9 cellular contexts compared by ENCODE assay signal in genomic region chr2:42906557-42907380, GRCh38.
DNase-seq lines count a peak whose midpoint lies in the region; ATAC-seq and TF ChIP-seq lines count a peak whose summit lies in the region.
"Had no signal": no experiment of that assay in that cellular context is flagged by ENCODE, and none has a peak within 500 bp of the region (broad histone marks: within the 10 kb centered on the region; RNA-seq: fewer than 3 reads in every experiment).

No MANE protein-coding gene starts in this region.

- ATAC-seq in lower lobe of right lung, result peak; percentile 54 to 64
- ATAC-seq in upper lobe of left lung (ENCODE audit: low FRiP score in 2 of 2), result peak; percentile 56 to 88
- ATAC-seq in natural killer cell treated with Interleukin-12 subunit alpha and Interleukin-12 subunit beta and Interleukin-15 and Interleukin-18, amount 100 ng/mL, for 72 hours, result no peak

- WGBS in upper lobe of left lung, 2 donors, result 27 to 28% methylated on average over 12 to 15 of the region's 15 CpGs

- no peaks in the 10 kb centered on the region for H3K36me3 ChIP-seq in lower lobe of right lung
- H3K36me3 ChIP-seq in upper lobe of left lung, result no peaks in the 10 kb centered on the region

- H3K27me3 Mint-ChIP-seq in chondrocyte (ENCODE audit: low read depth), result no peaks in the 10 kb centered on the region
- H3K27me3 Mint-ChIP-seq in natural killer cell treated with Interleukin-12 subunit alpha and Interleukin-12 subunit beta and Interleukin-15 and Interleukin-18, amount 100 ng/mL, for 72 hours, result peaks cover 5 to 9% of the 10 kb centered on the region in 2 donors

- peaks cover 29% of the 10 kb centered on the region for H3K27me3 ChIP-seq in lower lobe of right lung (ENCODE audit: low read depth)
- peaks cover 0 to 6% (median 0%) of the 10 kb centered on the region in 4 donors for H3K27me3 ChIP-seq in upper lobe of left lung

- no peaks in the 10 kb centered on the region for H3K9me3 Mint-ChIP-seq in chondrocyte (ENCODE audit: low read depth)
- H3K9me3 Mint-ChIP-seq in natural killer cell treated with Interleukin-12 subunit alpha and Interleukin-12 subunit beta and Interleukin-15 and Interleukin-18, amount 100 ng/mL, for 72 hours, result no peaks in the 10 kb centered on the region

- H3K4me1 Mint-ChIP-seq in chondrocyte (ENCODE audit: low read depth), result peaks cover 53% of the 10 kb centered on the region
- peaks cover 0 to 5% of the 10 kb centered on the region in 2 donors for H3K4me1 Mint-ChIP-seq in natural killer cell treated with Interleukin-12 subunit alpha and Interleukin-12 subunit beta and Interleukin-15 and Interleukin-18, amount 100 ng/mL, for 72 hours (ENCODE audit: low read depth in 2 of 2)

- H3K9me3 ChIP-seq in lower lobe of right lung, result no peaks in the 10 kb centered on the region
- no peaks in the 10 kb centered on the region for H3K9me3 ChIP-seq in upper lobe of left lung

- H3K4me3 Mint-ChIP-seq in chondrocyte (ENCODE audit: unreplicated experiment), result peak overlapping the region; percentile 33
- H3K4me3 Mint-ChIP-seq in natural killer cell treated with Interleukin-12 subunit alpha and Interleukin-12 subunit beta and Interleukin-15 and Interleukin-18, amount 100 ng/mL, for 72 hours, result no peak overlapping the region

- intact Hi-C loops in lower lobe of right lung (cut with DNase I), result no loop called here

- DNase-seq in AG10803 (ENCODE audit: low read depth) (peak; percentile 84), NCI-H128 (lab: John Stamatoyannopoulos, UW; ENCODE audit: unreplicated experiment) (peak; percentile 20), chondrocyte (ENCODE audit: low spot score) (no peak), lower lobe of right lung (no peak), upper lobe of left lung (peak in 1 of 2 donors; percentile 64), KBM-7 (no peak)
- DNase-seq in natural killer cell treated with Interleukin-12 subunit alpha and Interleukin-12 subunit beta and Interleukin-15 and Interleukin-18, amount 100 ng/mL, for 72 hours (ENCODE audit: low spot score), result no peak
- DNase-seq in NK-92 treated with Interleukin-12 subunit alpha and Interleukin-12 subunit beta, amount 100 ng/mL, for 24 hours (lab: John Stamatoyannopoulos, UW), result no peak
- DNase-seq: DND-41 had no signal

- peaks cover 52% of the 10 kb centered on the region for H3K4me1 ChIP-seq in lower lobe of right lung
- H3K4me1 ChIP-seq in upper lobe of left lung, result peaks cover 45 to 70% (median 54%) of the 10 kb centered on the region in 4 donors

- no peak for TF ChIP-seq CTCF in AG10803 (conservative IDR thresholded peaks at IDR 0.05; ENCODE audit: low read length)
- no peak for TF ChIP-seq CTCF in chondrocyte (IDR thresholded peaks at IDR 0.05)
- TF ChIP-seq CTCF in lower lobe of right lung (IDR thresholded peaks at IDR 0.05), result no peak
- no peak for TF ChIP-seq CTCF in upper lobe of left lung (IDR thresholded peaks at IDR 0.05)

- peak overlapping the region; percentile 80 for H3K27ac ChIP-seq in lower lobe of right lung
- peak overlapping the region; percentile 71 to 78 (median 72) for H3K27ac ChIP-seq in upper lobe of left lung

- no peak for TF ChIP-seq POLR2A in upper lobe of left lung (IDR thresholded peaks at IDR 0.05)

- H3K36me3 Mint-ChIP-seq in chondrocyte (ENCODE audit: low read depth), result no peaks in the 10 kb centered on the region
- H3K36me3 Mint-ChIP-seq in natural killer cell treated with Interleukin-12 subunit alpha and Interleukin-12 subunit beta and Interleukin-15 and Interleukin-18, amount 100 ng/mL, for 72 hours, result no peaks in the 10 kb centered on the region

- in situ Hi-C loops in KBM-7 (cut with MboI; ENCODE audit: low pct_unique_long_range_greater_than_20kb, low sequenced_read_pairs), result no loop called here

- H3K4me3 ChIP-seq in AG10803 (ENCODE audit: low read length) (peak overlapping the region; percentile 8; the same call in 1 of the 2 replicates), lower lobe of right lung (no peak overlapping the region), upper lobe of left lung (no peak overlapping the region)

- peak overlapping the region; percentile 90 for H3K27ac Mint-ChIP-seq in chondrocyte (ENCODE audit: unreplicated experiment)
- H3K27ac Mint-ChIP-seq in natural killer cell treated with Interleukin-12 subunit alpha and Interleukin-12 subunit beta and Interleukin-15 and Interleukin-18, amount 100 ng/mL, for 72 hours, result no peak overlapping the region

- no peak for TF ChIP-seq EP300 in upper lobe of left lung (IDR thresholded peaks at IDR 0.05)

Comparison
In these comparisons a context has a peak if more than half of its experiments do, and no peak if none do; other contexts are left out.
1. DNase-seq: peak in AG10803 (single experiment) and NCI-H128 (single experiment); none in chondrocyte (single experiment), lower lobe of right lung (single experiment), KBM-7 (single experiment), natural killer cell treated with Interleukin-12 subunit alpha and Interleukin-12 subunit beta and Interleukin-15 and Interleukin-18, amount 100 ng/mL, for 72 hours (single experiment) and NK-92 treated with Interleukin-12 subunit alpha and Interleukin-12 subunit beta, amount 100 ng/mL, for 24 hours (single experiment).
2. ATAC-seq: peak in lower lobe of right lung (2 of 2) and upper lobe of left lung (2 of 2); none in natural killer cell treated with Interleukin-12 subunit alpha and Interleukin-12 subunit beta and Interleukin-15 and Interleukin-18, amount 100 ng/mL, for 72 hours (0 of 2).